In the genomic region with DNA sequence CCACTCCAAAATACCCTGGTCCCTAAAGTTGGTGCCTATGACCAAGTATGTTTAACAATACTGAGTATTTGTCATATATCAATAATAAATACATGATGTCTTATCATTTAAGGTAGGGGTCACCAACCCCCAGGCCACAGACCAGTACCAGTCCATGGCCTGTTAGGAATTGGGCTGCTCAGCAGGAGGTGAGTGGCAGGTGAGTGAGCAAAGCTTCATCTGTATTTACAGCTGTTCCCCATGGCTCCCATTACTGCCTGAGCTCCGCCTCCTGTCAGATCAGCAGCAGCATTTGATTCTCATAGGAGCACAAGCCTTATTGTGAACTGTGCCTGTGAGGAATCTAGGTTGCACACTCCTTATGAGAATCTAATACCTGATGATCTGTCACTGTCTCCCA, we compare ENCODE assay signal across 16 cellular contexts.
A peak's percentile ranks its signal among the peaks of the same experiment; 100 is the strongest.
DNase-seq lines count a peak whose midpoint lies in the region.
"Had no signal": no experiment of that assay in that cellular context is flagged by ENCODE, and none has a peak within 500 bp of the region (broad histone marks: within the 10 kb centered on the region; RNA-seq: fewer than 3 reads in every experiment).

No MANE protein-coding gene starts in this region.

- no CpG with 5 or more reads among the region's 1 CpG for WGBS in mesendoderm (ENCODE audit: extremely low coverage, insufficient coverage, low lambda C conversion rate)

- no peak overlapping the region for H4K8ac ChIP-seq in mesendoderm (ENCODE audit: low read depth, low read length)

- CTCF ChIA-PET in activated naive CD4-positive, alpha-beta T cell treated with anti-CD3 and anti-CD28 coated beads, Interleukin-2, amount 10 ng/mL, durations not matched to agents 7 days and 5 days (lab: Charles Lee), result interaction anchor here (2.5 kb wide), 1 partner anchor 21 kb away, joined by 5 read pairs; no protein-coding TSS in a partner anchor

- no peak overlapping the region for H3K4me2 ChIP-seq in mesendoderm (ENCODE audit: low read length)

- H3K79me2 ChIP-seq in mesendoderm (ENCODE audit: control insufficient read depth, insufficient read depth, low read length), result no peaks in the 10 kb centered on the region

- no peak overlapping the region for H2BK5ac ChIP-seq in mesendoderm (ENCODE audit: low read length)

- H3K4me3 ChIP-seq in mesendoderm (ENCODE audit: low read length), result no peak overlapping the region

- no peaks in the 10 kb centered on the region for H3K36me3 Mint-ChIP-seq in activated naive CD4-positive, alpha-beta T cell treated with anti-CD3 and anti-CD28 coated beads, Interleukin-2, amount 10 ng/mL, durations not matched to agents 7 days and 5 days
- H3K36me3 Mint-ChIP-seq: CD14-positive monocyte; CD8-positive, alpha-beta T cell had no signal

- no peak overlapping the region for H3K56ac ChIP-seq in mesendoderm (ENCODE audit: low read length)

- no peak overlapping the region for H3K4me3 Mint-ChIP-seq in activated naive CD4-positive, alpha-beta T cell treated with anti-CD3 and anti-CD28 coated beads, Interleukin-2, amount 10 ng/mL, durations not matched to agents 7 days and 5 days
- H3K4me3 Mint-ChIP-seq: CD14-positive monocyte; CD8-positive, alpha-beta T cell; H9 had no signal

- no peak overlapping the region for H2BK15ac ChIP-seq in mesendoderm (replicated peaks; ENCODE audit: low read depth)

- peaks cover 5% of the 10 kb centered on the region for H3K27me3 Mint-ChIP-seq in activated naive CD4-positive, alpha-beta T cell treated with anti-CD3 and anti-CD28 coated beads, Interleukin-2, amount 10 ng/mL, durations not matched to agents 7 days and 5 days

- no peak overlapping the region for H3K18ac ChIP-seq in mesendoderm (ENCODE audit: low read length)

- no peak overlapping the region for H3K9ac ChIP-seq in mesendoderm (ENCODE audit: low read length)

- no peak overlapping the region for H2BK120ac ChIP-seq in mesendoderm (ENCODE audit: low read depth, low read length)

- no peak overlapping the region for H4K5ac ChIP-seq in mesendoderm (ENCODE audit: low read length)

- H3K4me1 Mint-ChIP-seq in activated naive CD4-positive, alpha-beta T cell treated with anti-CD3 and anti-CD28 coated beads, Interleukin-2, amount 10 ng/mL, durations not matched to agents 7 days and 5 days, result no peaks in the 10 kb centered on the region

- no peak overlapping the region for H3K27ac Mint-ChIP-seq in activated naive CD4-positive, alpha-beta T cell treated with anti-CD3 and anti-CD28 coated beads, Interleukin-2, amount 10 ng/mL, durations not matched to agents 7 days and 5 days
- H3K27ac Mint-ChIP-seq: CD14-positive monocyte; CD8-positive, alpha-beta T cell; H9 had no signal

- H3K27me3 ChIP-seq in mesendoderm (ENCODE audit: insufficient read depth, low read length, poor library complexity), result no peaks in the 10 kb centered on the region

- no peaks in the 10 kb centered on the region for H3K36me3 ChIP-seq in mesendoderm (ENCODE audit: control insufficient read depth, insufficient read depth, low read length)

- H3K79me1 ChIP-seq in mesendoderm (ENCODE audit: low read length), result no peaks in the 10 kb centered on the region

- H3K4me1 ChIP-seq in mesendoderm (ENCODE audit: control insufficient read depth, low read depth, low read length), result no peaks in the 10 kb centered on the region
- H3K4me1 ChIP-seq: Caco-2 had no signal

- no peak overlapping the region for H3K23ac ChIP-seq in mesendoderm (ENCODE audit: low read length)

- no peak overlapping the region for H3K4ac ChIP-seq in mesendoderm (ENCODE audit: low read depth, low read length)

- no peak overlapping the region for H2AK5ac ChIP-seq in mesendoderm (ENCODE audit: low read length)

- DNase-seq in DMS53 (lab: John Stamatoyannopoulos, UW), result peak; percentile 26
- DNase-seq in DMS53 treated with DMSO at 0.1 percent for 48 hours (lab: John Stamatoyannopoulos, UW; ENCODE audit: unreplicated experiment), result no peak
- DNase-seq in NCI-H748 (lab: John Stamatoyannopoulos, UW; ENCODE audit: unreplicated experiment), result peak; percentile 9
- DNase-seq in NCI-H748 treated with DMSO at 0.1 percent for 48 hours (lab: John Stamatoyannopoulos, UW), result no peak
- DNase-seq in NCI-H69 (lab: John Stamatoyannopoulos, UW), result peak; percentile 1
- peak; percentile 24 for DNase-seq in mesendoderm
- DNase-seq in activated naive CD4-positive, alpha-beta T cell treated with anti-CD3 and anti-CD28 coated beads, Interleukin-2, amount 10 ng/mL, durations not matched to agents 7 days and 5 days, result no peak
- DNase-seq in DMS79 treated with DMSO at 0.1 percent for 48 hours (lab: John Stamatoyannopoulos, UW), result no peak
- DNase-seq: Caco-2; CD8-positive, alpha-beta T cell; DMS79; EL; GOT3; H9 had no signal

- H3K9me3 Mint-ChIP-seq in activated naive CD4-positive, alpha-beta T cell treated with anti-CD3 and anti-CD28 coated beads, Interleukin-2, amount 10 ng/mL, durations not matched to agents 7 days and 5 days, result no peaks in the 10 kb centered on the region
- H3K9me3 Mint-ChIP-seq: H9 had no signal

- no peak overlapping the region for H3K27ac ChIP-seq in mesendoderm (ENCODE audit: low read depth, low read length)
- H3K27ac ChIP-seq: 22Rv1 had no signal

Comparison
In these comparisons a context has a peak if more than half of its experiments do, and no peak if none do; other contexts are left out.
1. DNase-seq: peak in DMS53 (single experiment), NCI-H748 (single experiment), NCI-H69 (single experiment) and mesendoderm (single experiment); none in DMS53 treated with DMSO at 0.1 percent for 48 hours (single experiment), NCI-H748 treated with DMSO at 0.1 percent for 48 hours (single experiment), activated naive CD4-positive, alpha-beta T cell treated with anti-CD3 and anti-CD28 coated beads, Interleukin-2, amount 10 ng/mL, durations not matched to agents 7 days and 5 days (single experiment) and DMS79 treated with DMSO at 0.1 percent for 48 hours (single experiment).